Comparison of ENCODE assay signal across 23 cellular contexts in the genomic region with DNA sequence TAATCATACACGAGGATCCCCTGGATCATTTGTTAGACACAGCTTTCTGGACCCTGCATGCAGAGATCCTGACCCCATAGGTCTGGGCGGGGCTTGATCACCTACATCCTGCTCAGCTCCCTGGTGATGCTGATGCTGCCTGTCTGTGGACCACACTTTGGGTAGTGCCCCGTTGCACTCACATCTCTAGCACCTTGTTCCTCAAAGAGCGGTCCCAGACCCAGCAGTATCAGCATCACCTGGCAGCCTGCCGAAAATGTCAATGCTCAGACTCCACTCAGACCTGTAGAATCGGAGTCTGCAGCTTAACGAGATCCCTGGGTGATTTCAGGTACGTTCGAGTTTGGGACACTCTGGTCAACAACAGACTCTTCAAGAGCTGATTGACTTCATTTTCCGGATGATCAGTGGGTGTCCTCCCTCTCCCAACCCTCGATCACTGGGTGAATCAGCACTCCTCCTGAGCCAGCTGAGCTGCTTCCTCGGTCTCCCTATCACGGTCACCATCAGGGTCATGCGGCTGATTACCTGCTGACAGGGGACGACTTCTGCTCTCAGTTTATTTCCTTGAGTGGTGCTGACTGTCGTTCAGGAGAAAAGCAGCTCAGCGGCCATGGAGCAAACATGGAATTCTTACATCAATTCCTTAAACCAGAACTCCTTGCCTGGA.
"Had no signal": no experiment of that assay in that cellular context is flagged by ENCODE, and none has a peak within 500 bp of the region (broad histone marks: within the 10 kb centered on the region; RNA-seq: fewer than 3 reads in every experiment).

No MANE protein-coding gene starts in this region.

- FAIRE-seq: HTR-8/SVneo, RCC 7860 had no signal

- H3K27ac ChIP-seq: HL-60, SJSA1, SK-N-MC had no signal

- H3K9me3 ChIP-seq: MG63, SJSA1 had no signal

- H3K36me3 Mint-ChIP-seq: IgD-negative memory B cell had no signal

- H3K4me1 ChIP-seq: SJSA1 had no signal

- DNase-seq: KBM-7, MG63, NCI-H1092, NCI-H1105 treated with DMSO at 0.1 percent for 48 hours, NCI-H1417 treated with DMSO at 0.1 percent for 48 hours, NCI-H146, NCI-H1694 treated with DMSO at 0.1 percent for 48 hours, NCI-H1930, NCI-H2081, NCI-H2107, NCI-H2227 treated with DMSO at 0.1 percent for 48 hours, NCI-H524, NCI-H526 treated with DMSO at 0.1 percent for 48 hours, NCI-H748 treated with DMSO at 0.1 percent for 48 hours, Right ventricle myocardium superior, RPMI8226, SIG-M5 had no signal

- H3K27me3 ChIP-seq: MG63, SJSA1 had no signal

- H3K4me3 ChIP-seq: MG63, SJSA1, SK-N-MC had no signal

- H3K36me3 ChIP-seq: MG63, SJSA1 had no signal

- H3K27ac Mint-ChIP-seq: IgD-negative memory B cell had no signal

- H3K9me3 Mint-ChIP-seq: IgD-negative memory B cell had no signal

- H3K4me3 Mint-ChIP-seq: IgD-negative memory B cell had no signal

- H3K4me1 Mint-ChIP-seq: IgD-negative memory B cell had no signal
